8 cellular contexts compared by ENCODE assay signal in the genomic region with DNA sequence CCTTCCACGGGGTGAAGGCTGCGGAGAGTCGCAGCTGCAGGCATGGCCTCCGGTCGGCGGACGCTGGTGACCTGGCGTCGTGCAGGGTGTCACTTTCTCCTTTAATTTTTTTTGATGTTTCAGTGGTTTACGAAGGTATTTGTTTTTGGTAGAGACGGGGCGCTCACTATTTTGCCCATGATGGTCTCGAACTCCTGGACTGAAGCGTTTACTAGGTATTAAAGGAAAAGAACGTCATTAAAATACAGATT. TPM values are rescaled to one million over a fixed set of nuclear protein-coding genes. Genes with fewer than 3 reads are reported as not detected.
DNase-seq lines count a peak whose midpoint lies in the region; ATAC-seq, FAIRE-seq and TF ChIP-seq lines count a peak whose summit lies in the region.

No MANE protein-coding gene starts in this region.

- no peak for FAIRE-seq in HepG2 (lab: Jason Lieb, UNC)

- in situ Hi-C loops in HepG2 (cut with HindIII; ENCODE audit: extremely low pct_ligation_motif_present, low pct_unique_long_range_greater_than_20kb): no loop called here

- no peaks in the 10 kb centered on the region for H3K79me2 ChIP-seq in HepG2 (ENCODE audit: insufficient read depth, low read length)

- 3% methylated on average over 15 of the region's 15 CpGs for WGBS in HepG2 (ENCODE audit: low lambda C conversion rate)

- no peaks in the 10 kb centered on the region for H4K20me1 ChIP-seq in HepG2 (ENCODE audit: insufficient read depth, low read length)

- H3K4me3 ChIP-seq in adipocyte (ENCODE audit: low read length) (peak overlapping the region; percentile 84), HepG2 (replicated peaks in 1 of 3; ENCODE audit: insufficient read depth in 1 of 3, low read depth in 2 of 3, low read length in 3 of 3) (peak overlapping the region; percentile 52 to 78 (median 70))

- no peak for ATAC-seq in HepG2
- no peak for ATAC-seq in GM18909 (IDR thresholded peaks at IDR 0.05; ENCODE audit: poor library complexity, unreplicated experiment)

- TF ChIP-seq RAD21 in HepG2 (CRISPR knock-in tag; IDR thresholded peaks at IDR 0.05): no peak

- H3K36me3 ChIP-seq in adipocyte (ENCODE audit: control insufficient read depth, insufficient read depth, low read length, severe bottlenecking) (no peaks in the 10 kb centered on the region), HepG2 (replicated peaks in 1 of 2; ENCODE audit: control insufficient read depth in 1 of 2, insufficient read depth in 2 of 2, low read length in 2 of 2) (no peaks in the 10 kb centered on the region)

- DNase-seq in stimulated activated CD4-positive, alpha-beta T cell treated with anti-CD3 and anti-CD28 coated beads, Interleukin-4, amount 100 ng/mL, for 24 hours: peak; percentile 15
- no peak for DNase-seq in stimulated activated CD4-positive, alpha-beta T cell treated with anti-CD3 and anti-CD28 coated beads, Interleukin-12 subunit alpha, Interleukin-12 subunit beta, amount 100 ng/mL, for 4 hours
- DNase-seq in adipocyte (ENCODE audit: low read depth): no peak
- no peak for DNase-seq in HepG2 (ENCODE audit: low spot score)
- DNase-seq in GOT3 (lab: John Stamatoyannopoulos, UW): no peak
- DNase-seq in NCI-H1694 (lab: John Stamatoyannopoulos, UW): no peak
- no peak for DNase-seq in ureter (ENCODE audit: low spot score)

- no peak overlapping the region for H2AFZ ChIP-seq in HepG2 (ENCODE audit: low read length)

- CTCF ChIA-PET in HepG2 (lab: Yijun Ruan, JAX; ENCODE audit: low intra/inter-chr PET ratio, low total read pairs): interaction anchor here (1.1 to 2.8 kb wide), 2 partner anchors 11 to 14 kb away, joined by 3 to 18 read pairs; no protein-coding TSS in a partner anchor

- no peaks in the 10 kb centered on the region for H3K9me3 ChIP-seq in adipocyte (ENCODE audit: control insufficient read depth, low read length)
- no peaks in the 10 kb centered on the region for H3K9me3 ChIP-seq in HepG2 (ENCODE audit: low read length)

- no TSS peak for BruUV-seq in HepG2 (replicated peaks; lab: Mats Ljungman, UMichigan)

- no peaks in the 10 kb centered on the region for H3K27me3 ChIP-seq in adipocyte (replicated peaks; ENCODE audit: control insufficient read depth, insufficient read depth, low read length)
- H3K27me3 ChIP-seq in HepG2 (ENCODE audit: control insufficient read depth in 1 of 2, insufficient read depth in 2 of 2, low read length in 2 of 2): peaks cover 0 to 19% of the 10 kb centered on the region in 2 experiments; a peak in 3 of 5 replicates

- intact Hi-C loops in HepG2 (cut with micrococcal nuclease; ENCODE audit: unreplicated experiment): loop anchor here (2.0 to 5.0 kb wide), 2 partner anchors 19 to 35 kb away; partner anchors contain the start of gene OR1F1

- TF ChIP-seq CTCF in HepG2 (CRISPR knock-in tag; IDR thresholded peaks at IDR 0.05): no peak

- no peak for TF ChIP-seq POLR2A in HepG2 (IDR thresholded peaks at IDR 0.05; ENCODE audit: insufficient read depth in 1 of 2, low read depth in 2 of 2, low read length in 2 of 2)

- peak overlapping the region; percentile 51 for H3K9ac ChIP-seq in adipocyte (ENCODE audit: low read length)
- 0 out of 2 replicates have a peak overlapping the region, but pooled peaks have one; percentile 32 for H3K9ac ChIP-seq in HepG2 (ENCODE audit: insufficient read depth, low read depth, low read length)

- H3K4me1 ChIP-seq in adipocyte (ENCODE audit: control insufficient read depth, insufficient read depth, low read length) (peaks cover 13% of the 10 kb centered on the region), HepG2 (ENCODE audit: insufficient read depth, low read length) (peaks cover 38% of the 10 kb centered on the region)

- H3K4me2 ChIP-seq in HepG2 (ENCODE audit: low read depth, low read length): peak overlapping the region; percentile 97

- peak overlapping the region; percentile 21 for H3K27ac ChIP-seq in HepG2 (ENCODE audit: extremely low read length, insufficient read depth, low read length)

- TF ChIP-seq EP300 in HepG2 (IDR thresholded peaks at IDR 0.05; ENCODE audit: low read depth in 2 of 2, low read length in 2 of 2) (no peak), HepG2 (CRISPR knock-in tag; IDR thresholded peaks at IDR 0.05; ENCODE audit: borderline replicate concordance) (no peak)

- POLR2A ChIA-PET in HepG2 (lab: Yijun Ruan, JAX): interaction anchor here (1.1 to 1.4 kb wide), 3 partner anchors 17 to 36 kb away, joined by 3 to 6 read pairs (median 3); partner anchors contain the start of genes OR1F1 and ZNF213

RNA-seq across cellular contexts. Expression of gene ZNF213, which starts 17.1 kb away (rescaled TPM):
- total RNA-seq in HepG2 (2016; rRNA removed; fragmentation: Illumina TruSeq; extraction: Trizol) (0.97 and 1.2 TPM in 2 replicates), ureter (12.6 TPM)
- 0.51 and 0.71 TPM in 2 replicates for total RNA-seq in HepG2 (2016; cell fraction: cytosol; rRNA removed; fragmentation: Illumina TruSeq; extraction: Trizol; ENCODE audit: low read depth)
- 0.78 and 0.92 TPM in 2 replicates for total RNA-seq in HepG2 (2016; cell fraction: insoluble cytoplasmic fraction; rRNA removed; fragmentation: Illumina TruSeq; extraction: Trizol)
- 1.7 and 2.6 TPM in 2 replicates for total RNA-seq in HepG2 (2016; cell fraction: membrane; rRNA removed; fragmentation: Illumina TruSeq; extraction: Trizol)
- 0.78 and 1.0 TPM in 2 replicates for total RNA-seq in HepG2 (2016; cell fraction: nucleus; rRNA removed; fragmentation: Illumina TruSeq; extraction: Trizol)
- polyA plus RNA-seq in HepG2 (2011; rRNA removed): 0.59 and 0.77 TPM in 2 replicates
- polyA plus RNA-seq in HepG2 (2011; cell fraction: cytosol; rRNA removed): 0.38 and 0.42 TPM in 2 replicates
- polyA plus RNA-seq in HepG2 (2011; cell fraction: nucleus; rRNA removed): 1.5 and 1.7 TPM in 2 replicates
- 2.8 and 3.3 TPM in 2 replicates for polyA plus RNA-seq in HepG2 (2012)
- 1.4 and 1.9 TPM in 2 replicates for polyA plus RNA-seq in HepG2 (2016; cell fraction: cytosol; fragmentation: Illumina TruSeq; extraction: Trizol; ENCODE audit: low read depth)
- polyA plus RNA-seq in HepG2 (2016; cell fraction: insoluble cytoplasmic fraction; fragmentation: Illumina TruSeq; extraction: Trizol; ENCODE audit: low read depth): 2.2 and 3.9 TPM in 2 replicates
- polyA plus RNA-seq in HepG2 (2016; cell fraction: membrane; fragmentation: Illumina TruSeq; extraction: Trizol; ENCODE audit: low read depth): 3.0 and 3.5 TPM in 2 replicates
- polyA plus RNA-seq in HepG2 (2016; cell fraction: nucleus; fragmentation: Illumina TruSeq; extraction: Trizol; ENCODE audit: insufficient read depth, low read depth): 2.6 and 3.8 TPM in 2 replicates
- polyA minus RNA-seq in HepG2 (2011; rRNA and poly(A)+ RNA removed; ENCODE audit: low replicate concordance): 1.5 and 2.3 TPM in 2 replicates
- 2.1 and 2.5 TPM in 2 replicates for polyA minus RNA-seq in HepG2 (2011; cell fraction: cytosol; rRNA and poly(A)+ RNA removed)
- 0.26 and 0.50 TPM in 2 replicates for polyA minus RNA-seq in HepG2 (2011; cell fraction: nucleus; rRNA and poly(A)+ RNA removed)

RNA-seq across cellular contexts. Expression of gene OR1F1, which starts 36.1 kb away (rescaled TPM):
- not detected in 2 replicates for total RNA-seq in HepG2 (2016; rRNA removed; fragmentation: Illumina TruSeq; extraction: Trizol)
- total RNA-seq in HepG2 (2016; cell fraction: cytosol; rRNA removed; fragmentation: Illumina TruSeq; extraction: Trizol; ENCODE audit: low read depth): not detected in 2 replicates
- total RNA-seq in HepG2 (2016; cell fraction: insoluble cytoplasmic fraction; rRNA removed; fragmentation: Illumina TruSeq; extraction: Trizol): 0.15 TPM in 1 of 2 replicates, not detected in the other
- not detected in 2 replicates for total RNA-seq in HepG2 (2016; cell fraction: membrane; rRNA removed; fragmentation: Illumina TruSeq; extraction: Trizol)
- not detected in 2 replicates for total RNA-seq in HepG2 (2016; cell fraction: nucleus; rRNA removed; fragmentation: Illumina TruSeq; extraction: Trizol)
- polyA plus RNA-seq in HepG2 (2011; rRNA removed): 0.90 and 0.97 TPM in 2 replicates
- 0.94 and 1.1 TPM in 2 replicates for polyA plus RNA-seq in HepG2 (2011; cell fraction: cytosol; rRNA removed)
- 0.88 and 1.3 TPM in 2 replicates for polyA plus RNA-seq in HepG2 (2011; cell fraction: nucleus; rRNA removed)
- 0.25 and 0.40 TPM in 2 replicates for polyA plus RNA-seq in HepG2 (2012)
- not detected in 2 replicates for polyA plus RNA-seq in HepG2 (2016; cell fraction: cytosol; fragmentation: Illumina TruSeq; extraction: Trizol; ENCODE audit: low read depth)
- not detected in 2 replicates for polyA plus RNA-seq in HepG2 (2016; cell fraction: insoluble cytoplasmic fraction; fragmentation: Illumina TruSeq; extraction: Trizol; ENCODE audit: low read depth)
- polyA plus RNA-seq in HepG2 (2016; cell fraction: membrane; fragmentation: Illumina TruSeq; extraction: Trizol; ENCODE audit: low read depth): not detected in 2 replicates
- polyA plus RNA-seq in HepG2 (2016; cell fraction: nucleus; fragmentation: Illumina TruSeq; extraction: Trizol; ENCODE audit: insufficient read depth, low read depth): 0.53 TPM in 1 of 2 replicates, not detected in the other
- polyA minus RNA-seq in HepG2 (2011; rRNA and poly(A)+ RNA removed; ENCODE audit: low replicate concordance): 4.7 and 5.0 TPM in 2 replicates
- 0.69 TPM in 1 of 2 replicates, not detected in the other for polyA minus RNA-seq in HepG2 (2011; cell fraction: cytosol; rRNA and poly(A)+ RNA removed)
- polyA minus RNA-seq in HepG2 (2011; cell fraction: nucleus; rRNA and poly(A)+ RNA removed): 0.64 TPM in 1 of 2 replicates, not detected in the other
- not detected for total RNA-seq in ureter

RNA-seq across cellular contexts. Expression of gene ZNF205, which starts 39.6 kb away (rescaled TPM):
- total RNA-seq in HepG2 (2016; rRNA removed; fragmentation: Illumina TruSeq; extraction: Trizol) (6.7 and 10.2 TPM in 2 replicates), ureter (8.2 TPM)
- 5.8 and 5.9 TPM in 2 replicates for total RNA-seq in HepG2 (2016; cell fraction: cytosol; rRNA removed; fragmentation: Illumina TruSeq; extraction: Trizol; ENCODE audit: low read depth)
- total RNA-seq in HepG2 (2016; cell fraction: insoluble cytoplasmic fraction; rRNA removed; fragmentation: Illumina TruSeq; extraction: Trizol): 6.7 and 10.6 TPM in 2 replicates
- total RNA-seq in HepG2 (2016; cell fraction: membrane; rRNA removed; fragmentation: Illumina TruSeq; extraction: Trizol): 12.3 and 12.5 TPM in 2 replicates
- total RNA-seq in HepG2 (2016; cell fraction: nucleus; rRNA removed; fragmentation: Illumina TruSeq; extraction: Trizol): 5.2 and 5.8 TPM in 2 replicates
- 5.8 and 6.5 TPM in 2 replicates for polyA plus RNA-seq in HepG2 (2011; rRNA removed)
- 5.0 and 9.9 TPM in 2 replicates for polyA plus RNA-seq in HepG2 (2011; cell fraction: cytosol; rRNA removed)
- polyA plus RNA-seq in HepG2 (2011; cell fraction: nucleus; rRNA removed): 22.3 and 26.1 TPM in 2 replicates
- 4.5 and 5.5 TPM in 2 replicates for polyA plus RNA-seq in HepG2 (2012)
- 6.1 and 6.3 TPM in 2 replicates for polyA plus RNA-seq in HepG2 (2016; cell fraction: cytosol; fragmentation: Illumina TruSeq; extraction: Trizol; ENCODE audit: low read depth)
- polyA plus RNA-seq in HepG2 (2016; cell fraction: insoluble cytoplasmic fraction; fragmentation: Illumina TruSeq; extraction: Trizol; ENCODE audit: low read depth): 7.6 and 8.3 TPM in 2 replicates
- 8.5 and 10.4 TPM in 2 replicates for polyA plus RNA-seq in HepG2 (2016; cell fraction: membrane; fragmentation: Illumina TruSeq; extraction: Trizol; ENCODE audit: low read depth)
- 13.2 and 13.4 TPM in 2 replicates for polyA plus RNA-seq in HepG2 (2016; cell fraction: nucleus; fragmentation: Illumina TruSeq; extraction: Trizol; ENCODE audit: insufficient read depth, low read depth)
- polyA minus RNA-seq in HepG2 (2011; rRNA and poly(A)+ RNA removed; ENCODE audit: low replicate concordance): 4.4 and 7.4 TPM in 2 replicates
- 2.8 and 3.6 TPM in 2 replicates for polyA minus RNA-seq in HepG2 (2011; cell fraction: cytosol; rRNA and poly(A)+ RNA removed)
- polyA minus RNA-seq in HepG2 (2011; cell fraction: nucleus; rRNA and poly(A)+ RNA removed): 1.4 and 2.7 TPM in 2 replicates

RNA-seq across cellular contexts. Expression of gene ZSCAN10, which starts 52.9 kb away (rescaled TPM):
- total RNA-seq in HepG2 (2016; rRNA removed; fragmentation: Illumina TruSeq; extraction: Trizol) (not detected in 2 replicates), ureter (not detected)
- not detected in 2 replicates for total RNA-seq in HepG2 (2016; cell fraction: cytosol; rRNA removed; fragmentation: Illumina TruSeq; extraction: Trizol; ENCODE audit: low read depth)
- 0.06 TPM in 1 of 2 replicates, not detected in the other for total RNA-seq in HepG2 (2016; cell fraction: insoluble cytoplasmic fraction; rRNA removed; fragmentation: Illumina TruSeq; extraction: Trizol)
- not detected in 2 replicates for total RNA-seq in HepG2 (2016; cell fraction: membrane; rRNA removed; fragmentation: Illumina TruSeq; extraction: Trizol)
- total RNA-seq in HepG2 (2016; cell fraction: nucleus; rRNA removed; fragmentation: Illumina TruSeq; extraction: Trizol): 0.16 TPM in 1 of 2 replicates, not detected in the other
- not detected in 2 replicates for polyA plus RNA-seq in HepG2 (2011; rRNA removed)
- polyA plus RNA-seq in HepG2 (2011; cell fraction: cytosol; rRNA removed): 0.04 TPM in 1 of 2 replicates, not detected in the other
- 0.31 and 0.82 TPM in 2 replicates for polyA plus RNA-seq in HepG2 (2011; cell fraction: nucleus; rRNA removed)
- polyA plus RNA-seq in HepG2 (2012): 0.11 and 0.17 TPM in 2 replicates
- polyA plus RNA-seq in HepG2 (2016; cell fraction: cytosol; fragmentation: Illumina TruSeq; extraction: Trizol; ENCODE audit: low read depth): not detected in 2 replicates
- 0.16 TPM in 1 of 2 replicates, not detected in the other for polyA plus RNA-seq in HepG2 (2016; cell fraction: insoluble cytoplasmic fraction; fragmentation: Illumina TruSeq; extraction: Trizol; ENCODE audit: low read depth)
- not detected in 2 replicates for polyA plus RNA-seq in HepG2 (2016; cell fraction: membrane; fragmentation: Illumina TruSeq; extraction: Trizol; ENCODE audit: low read depth)
- polyA plus RNA-seq in HepG2 (2016; cell fraction: nucleus; fragmentation: Illumina TruSeq; extraction: Trizol; ENCODE audit: insufficient read depth, low read depth): not detected in 2 replicates
- not detected in 2 replicates for polyA minus RNA-seq in HepG2 (2011; rRNA and poly(A)+ RNA removed; ENCODE audit: low replicate concordance)
- polyA minus RNA-seq in HepG2 (2011; cell fraction: cytosol; rRNA and poly(A)+ RNA removed): not detected in 2 replicates
- polyA minus RNA-seq in HepG2 (2011; cell fraction: nucleus; rRNA and poly(A)+ RNA removed): not detected in 2 replicates
